Comparison of ENCODE assay signal across 1 cellular context in the genomic region with DNA sequence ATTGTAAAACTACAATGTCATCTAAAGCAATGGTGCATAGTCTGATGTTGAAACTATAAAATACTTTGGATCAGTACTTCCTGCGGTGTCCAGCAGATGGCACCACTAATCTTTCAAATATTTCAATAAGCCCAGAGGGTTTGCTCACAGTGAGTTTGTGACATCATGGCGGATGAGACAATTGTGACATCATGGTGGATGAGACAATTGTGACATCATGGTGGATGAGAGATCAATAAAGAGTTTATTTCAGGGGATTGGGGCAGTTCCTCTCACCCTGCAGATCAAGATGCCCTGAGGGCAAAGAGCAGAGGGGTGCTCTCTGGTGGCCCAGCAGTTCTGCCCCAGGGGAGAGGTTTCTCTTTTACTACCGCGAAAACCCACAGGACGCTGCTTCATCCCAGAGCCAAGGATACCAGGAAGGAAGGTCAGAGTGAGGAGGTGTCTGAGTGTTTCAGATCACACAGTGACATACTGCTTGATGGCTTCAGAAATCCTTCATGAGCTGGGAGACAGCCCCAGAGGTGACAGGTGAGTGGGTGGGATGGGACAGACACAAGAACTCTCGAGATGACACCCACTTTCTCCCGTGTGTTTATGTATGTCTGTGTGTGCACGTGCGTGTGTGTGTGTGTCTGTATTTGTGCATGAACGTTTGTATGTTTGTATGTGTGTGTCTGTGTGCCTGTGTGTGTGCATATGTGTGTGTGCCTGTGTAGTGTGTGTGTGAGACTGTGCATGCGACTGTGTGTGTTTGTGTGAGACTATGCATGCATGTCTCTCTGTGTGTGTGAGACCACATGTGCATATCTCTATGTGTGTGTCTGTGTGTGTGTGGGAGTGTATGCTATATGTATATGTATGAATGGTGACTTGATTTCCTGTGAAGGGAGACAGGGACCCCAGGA.
A peak's percentile ranks its signal among the peaks of the same experiment; 100 is the strongest.
TF ChIP-seq lines count a peak whose summit lies in the region.

No MANE protein-coding gene starts in this region.

TF ChIP-seq in HEK293, 187 proteins besides CTCF, POLR2A, EP300 and RAD21 (continued from another document and continues in another):
- TF ChIP-seq, protein P1, sequence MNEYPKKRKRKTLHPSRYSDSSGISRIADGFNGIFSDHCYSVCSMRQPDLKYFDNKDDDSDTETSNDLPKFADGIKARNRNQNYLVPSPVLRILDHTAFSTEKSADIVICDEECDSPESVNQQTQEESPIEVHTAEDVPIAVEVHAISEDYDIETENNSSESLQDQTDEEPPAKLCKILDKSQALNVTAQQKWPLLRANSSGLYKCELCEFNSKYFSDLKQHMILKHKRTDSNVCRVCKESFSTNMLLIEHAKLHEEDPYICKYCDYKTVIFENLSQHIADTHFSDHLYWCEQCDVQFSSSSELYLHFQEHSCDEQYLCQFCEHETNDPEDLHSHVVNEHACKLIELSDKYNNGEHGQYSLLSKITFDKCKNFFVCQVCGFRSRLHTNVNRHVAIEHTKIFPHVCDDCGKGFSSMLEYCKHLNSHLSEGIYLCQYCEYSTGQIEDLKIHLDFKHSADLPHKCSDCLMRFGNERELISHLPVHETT (tag by site-specific recombination; IDR thresholded peaks at IDR 0.05) = 0 out of 2 replicates have a peak, but pooled peaks have one; percentile 18
- TF ChIP-seq SALL2 (tag by site-specific recombination; IDR thresholded peaks at IDR 0.05; ENCODE audit: borderline replicate concordance) = no peak
- no peak for TF ChIP-seq ZNF350 (tag by site-specific recombination; IDR thresholded peaks at IDR 0.05)
- TF ChIP-seq ZNF292 (tag by site-specific recombination; IDR thresholded peaks at IDR 0.05; ENCODE audit: borderline replicate concordance, low read depth) = no peak
- no peak for TF ChIP-seq PRDM1 (tag by site-specific recombination; IDR thresholded peaks at IDR 0.05)
- TF ChIP-seq, protein P2, sequence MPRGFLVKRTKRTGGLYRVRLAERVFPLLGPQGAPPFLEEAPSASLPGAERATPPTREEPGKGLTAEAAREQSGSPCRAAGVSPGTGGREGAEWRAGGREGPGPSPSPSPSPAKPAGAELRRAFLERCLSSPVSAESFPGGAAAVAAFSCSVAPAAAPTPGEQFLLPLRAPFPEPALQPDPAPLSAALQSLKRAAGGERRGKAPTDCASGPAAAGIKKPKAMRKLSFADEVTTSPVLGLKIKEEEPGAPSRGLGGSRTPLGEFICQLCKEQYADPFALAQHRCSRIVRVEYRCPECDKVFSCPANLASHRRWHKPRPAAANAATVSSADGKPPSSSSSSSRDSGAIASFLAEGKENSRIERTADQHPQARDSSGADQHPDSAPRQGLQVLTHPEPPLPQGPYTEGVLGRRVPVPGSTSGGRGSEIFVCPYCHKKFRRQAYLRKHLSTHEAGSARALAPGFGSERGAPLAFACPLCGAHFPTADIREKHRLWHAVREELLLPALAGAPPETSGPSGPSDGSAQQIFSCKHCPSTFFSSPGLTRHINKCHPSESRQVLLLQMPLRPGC (tag by site-specific recombination; IDR thresholded peaks at IDR 0.05) = no peak
- TF ChIP-seq, protein P3, sequence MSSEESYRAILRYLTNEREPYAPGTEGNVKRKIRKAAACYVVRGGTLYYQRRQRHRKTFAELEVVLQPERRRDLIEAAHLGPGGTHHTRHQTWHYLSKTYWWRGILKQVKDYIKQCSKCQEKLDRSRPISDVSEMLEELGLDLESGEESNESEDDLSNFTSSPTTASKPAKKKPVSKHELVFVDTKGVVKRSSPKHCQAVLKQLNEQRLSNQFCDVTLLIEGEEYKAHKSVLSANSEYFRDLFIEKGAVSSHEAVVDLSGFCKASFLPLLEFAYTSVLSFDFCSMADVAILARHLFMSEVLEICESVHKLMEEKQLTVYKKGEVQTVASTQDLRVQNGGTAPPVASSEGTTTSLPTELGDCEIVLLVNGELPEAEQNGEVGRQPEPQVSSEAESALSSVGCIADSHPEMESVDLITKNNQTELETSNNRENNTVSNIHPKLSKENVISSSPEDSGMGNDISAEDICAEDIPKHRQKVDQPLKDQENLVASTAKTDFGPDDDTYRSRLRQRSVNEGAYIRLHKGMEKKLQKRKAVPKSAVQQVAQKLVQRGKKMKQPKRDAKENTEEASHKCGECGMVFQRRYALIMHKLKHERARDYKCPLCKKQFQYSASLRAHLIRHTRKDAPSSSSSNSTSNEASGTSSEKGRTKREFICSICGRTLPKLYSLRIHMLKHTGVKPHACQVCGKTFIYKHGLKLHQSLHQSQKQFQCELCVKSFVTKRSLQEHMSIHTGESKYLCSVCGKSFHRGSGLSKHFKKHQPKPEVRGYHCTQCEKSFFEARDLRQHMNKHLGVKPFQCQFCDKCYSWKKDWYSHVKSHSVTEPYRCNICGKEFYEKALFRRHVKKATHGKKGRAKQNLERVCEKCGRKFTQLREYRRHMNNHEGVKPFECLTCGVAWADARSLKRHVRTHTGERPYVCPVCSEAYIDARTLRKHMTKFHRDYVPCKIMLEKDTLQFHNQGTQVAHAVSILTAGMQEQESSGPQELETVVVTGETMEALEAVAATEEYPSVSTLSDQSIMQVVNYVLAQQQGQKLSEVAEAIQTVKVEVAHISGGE (tag by site-specific recombination; conservative IDR thresholded peaks at IDR 0.05; ENCODE audit: low read depth) = no peak
- peak; percentile 56; the same call in 1 of the 2 replicates for TF ChIP-seq GLI4 (tag by site-specific recombination; IDR thresholded peaks at IDR 0.05)
- peak; percentile 68 for TF ChIP-seq ZFHX2 (tag by site-specific recombination; conservative IDR thresholded peaks at IDR 0.05)
- TF ChIP-seq ZNF768 (tag by site-specific recombination; IDR thresholded peaks at IDR 0.05) = no peak
- no peak for TF ChIP-seq ZNF214 (tag by site-specific recombination; IDR thresholded peaks at IDR 0.05; ENCODE audit: borderline replicate concordance)
- peak; percentile 58 for TF ChIP-seq YY2 (tag by site-specific recombination; IDR thresholded peaks at IDR 0.05)
- peak; percentile 71 for TF ChIP-seq ZNF394 (tag by site-specific recombination; IDR thresholded peaks at IDR 0.05; ENCODE audit: borderline replicate concordance)
- TF ChIP-seq ZNF114 (tag by site-specific recombination; IDR thresholded peaks at IDR 0.05) = no peak
- no peak for TF ChIP-seq ZNF19 (tag by site-specific recombination; IDR thresholded peaks at IDR 0.05; ENCODE audit: low read depth)
- TF ChIP-seq, protein P4, sequence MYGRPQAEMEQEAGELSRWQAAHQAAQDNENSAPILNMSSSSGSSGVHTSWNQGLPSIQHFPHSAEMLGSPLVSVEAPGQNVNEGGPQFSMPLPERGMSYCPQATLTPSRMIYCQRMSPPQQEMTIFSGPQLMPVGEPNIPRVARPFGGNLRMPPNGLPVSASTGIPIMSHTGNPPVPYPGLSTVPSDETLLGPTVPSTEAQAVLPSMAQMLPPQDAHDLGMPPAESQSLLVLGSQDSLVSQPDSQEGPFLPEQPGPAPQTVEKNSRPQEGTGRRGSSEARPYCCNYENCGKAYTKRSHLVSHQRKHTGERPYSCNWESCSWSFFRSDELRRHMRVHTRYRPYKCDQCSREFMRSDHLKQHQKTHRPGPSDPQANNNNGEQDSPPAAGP (tag by site-specific recombination; IDR thresholded peaks at IDR 0.05) = peak; percentile 43; the same call in 1 of the 2 replicates
- peak; percentile 94 for TF ChIP-seq ZNF654 (tag by site-specific recombination; IDR thresholded peaks at IDR 0.05; ENCODE audit: low read depth)
- TF ChIP-seq, protein P5, sequence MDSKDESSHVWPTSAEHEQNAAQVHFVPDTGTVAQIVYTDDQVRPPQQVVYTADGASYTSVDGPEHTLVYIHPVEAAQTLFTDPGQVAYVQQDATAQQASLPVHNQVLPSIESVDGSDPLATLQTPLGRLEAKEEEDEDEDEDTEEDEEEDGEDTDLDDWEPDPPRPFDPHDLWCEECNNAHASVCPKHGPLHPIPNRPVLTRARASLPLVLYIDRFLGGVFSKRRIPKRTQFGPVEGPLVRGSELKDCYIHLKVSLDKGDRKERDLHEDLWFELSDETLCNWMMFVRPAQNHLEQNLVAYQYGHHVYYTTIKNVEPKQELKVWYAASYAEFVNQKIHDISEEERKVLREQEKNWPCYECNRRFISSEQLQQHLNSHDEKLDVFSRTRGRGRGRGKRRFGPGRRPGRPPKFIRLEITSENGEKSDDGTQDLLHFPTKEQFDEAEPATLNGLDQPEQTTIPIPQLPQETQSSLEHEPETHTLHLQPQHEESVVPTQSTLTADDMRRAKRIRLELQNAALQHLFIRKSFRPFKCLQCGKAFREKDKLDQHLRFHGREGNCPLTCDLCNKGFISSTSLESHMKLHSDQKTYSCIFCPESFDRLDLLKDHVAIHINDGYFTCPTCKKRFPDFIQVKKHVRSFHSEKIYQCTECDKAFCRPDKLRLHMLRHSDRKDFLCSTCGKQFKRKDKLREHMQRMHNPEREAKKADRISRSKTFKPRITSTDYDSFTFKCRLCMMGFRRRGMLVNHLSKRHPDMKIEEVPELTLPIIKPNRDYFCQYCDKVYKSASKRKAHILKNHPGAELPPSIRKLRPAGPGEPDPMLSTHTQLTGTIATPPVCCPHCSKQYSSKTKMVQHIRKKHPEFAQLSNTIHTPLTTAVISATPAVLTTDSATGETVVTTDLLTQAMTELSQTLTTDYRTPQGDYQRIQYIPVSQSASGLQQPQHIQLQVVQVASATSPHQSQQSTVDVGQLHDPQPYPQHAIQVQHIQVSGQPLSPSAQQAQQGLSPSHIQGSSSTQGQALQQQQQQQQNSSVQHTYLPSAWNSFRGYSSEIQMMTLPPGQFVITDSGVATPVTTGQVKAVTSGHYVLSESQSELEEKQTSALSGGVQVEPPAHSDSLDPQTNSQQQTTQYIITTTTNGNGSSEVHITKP (tag by site-specific recombination; IDR thresholded peaks at IDR 0.05) = no peak
- peak; percentile 55; the same call in 1 of the 2 replicates for TF ChIP-seq ZNF501 (tag by site-specific recombination; IDR thresholded peaks at IDR 0.05)
- no peak for TF ChIP-seq SP3 (tag by site-specific recombination; IDR thresholded peaks at IDR 0.05)
- TF ChIP-seq, protein P6, sequence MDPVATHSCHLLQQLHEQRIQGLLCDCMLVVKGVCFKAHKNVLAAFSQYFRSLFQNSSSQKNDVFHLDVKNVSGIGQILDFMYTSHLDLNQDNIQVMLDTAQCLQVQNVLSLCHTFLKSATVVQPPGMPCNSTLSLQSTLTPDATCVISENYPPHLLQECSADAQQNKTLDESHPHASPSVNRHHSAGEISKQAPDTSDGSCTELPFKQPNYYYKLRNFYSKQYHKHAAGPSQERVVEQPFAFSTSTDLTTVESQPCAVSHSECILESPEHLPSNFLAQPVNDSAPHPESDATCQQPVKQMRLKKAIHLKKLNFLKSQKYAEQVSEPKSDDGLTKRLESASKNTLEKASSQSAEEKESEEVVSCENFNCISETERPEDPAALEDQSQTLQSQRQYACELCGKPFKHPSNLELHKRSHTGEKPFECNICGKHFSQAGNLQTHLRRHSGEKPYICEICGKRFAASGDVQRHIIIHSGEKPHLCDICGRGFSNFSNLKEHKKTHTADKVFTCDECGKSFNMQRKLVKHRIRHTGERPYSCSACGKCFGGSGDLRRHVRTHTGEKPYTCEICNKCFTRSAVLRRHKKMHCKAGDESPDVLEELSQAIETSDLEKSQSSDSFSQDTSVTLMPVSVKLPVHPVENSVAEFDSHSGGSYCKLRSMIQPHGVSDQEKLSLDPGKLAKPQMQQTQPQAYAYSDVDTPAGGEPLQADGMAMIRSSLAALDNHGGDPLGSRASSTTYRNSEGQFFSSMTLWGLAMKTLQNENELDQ (tag by site-specific recombination; IDR thresholded peaks at IDR 0.05; ENCODE audit: low read depth) = no peak
- no peak for TF ChIP-seq ZNF571 (tag by site-specific recombination; IDR thresholded peaks at IDR 0.05)
- no peak for TF ChIP-seq ZNF585B (tag by site-specific recombination; IDR thresholded peaks at IDR 0.05)
- TF ChIP-seq ZNF366 (tag by site-specific recombination; conservative IDR thresholded peaks at IDR 0.05) = 0 out of 2 replicates have a peak, but pooled peaks have one; percentile 34
- TF ChIP-seq, protein P7, sequence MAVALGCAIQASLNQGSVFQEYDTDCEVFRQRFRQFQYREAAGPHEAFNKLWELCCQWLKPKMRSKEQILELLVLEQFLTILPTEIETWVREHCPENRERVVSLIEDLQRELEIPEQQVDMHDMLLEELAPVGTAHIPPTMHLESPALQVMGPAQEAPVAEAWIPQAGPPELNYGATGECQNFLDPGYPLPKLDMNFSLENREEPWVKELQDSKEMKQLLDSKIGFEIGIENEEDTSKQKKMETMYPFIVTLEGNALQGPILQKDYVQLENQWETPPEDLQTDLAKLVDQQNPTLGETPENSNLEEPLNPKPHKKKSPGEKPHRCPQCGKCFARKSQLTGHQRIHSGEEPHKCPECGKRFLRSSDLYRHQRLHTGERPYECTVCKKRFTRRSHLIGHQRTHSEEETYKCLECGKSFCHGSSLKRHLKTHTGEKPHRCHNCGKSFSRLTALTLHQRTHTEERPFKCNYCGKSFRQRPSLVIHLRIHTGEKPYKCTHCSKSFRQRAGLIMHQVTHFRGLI (tag by site-specific recombination; IDR thresholded peaks at IDR 0.05) = peak; percentile 35; the same call in 1 of the 2 replicates
- TF ChIP-seq KLF10 (tag by site-specific recombination; IDR thresholded peaks at IDR 0.05) = 0 out of 2 replicates have a peak, but pooled peaks have one; percentile 33
- TF ChIP-seq ZNF391 (tag by site-specific recombination; IDR thresholded peaks at IDR 0.05; ENCODE audit: borderline replicate concordance, low read depth) = 0 out of 2 replicates have a peak, but pooled peaks have one; percentile 44
- no peak for TF ChIP-seq ZNF548 (tag by site-specific recombination; IDR thresholded peaks at IDR 0.05)
- TF ChIP-seq, protein P8, sequence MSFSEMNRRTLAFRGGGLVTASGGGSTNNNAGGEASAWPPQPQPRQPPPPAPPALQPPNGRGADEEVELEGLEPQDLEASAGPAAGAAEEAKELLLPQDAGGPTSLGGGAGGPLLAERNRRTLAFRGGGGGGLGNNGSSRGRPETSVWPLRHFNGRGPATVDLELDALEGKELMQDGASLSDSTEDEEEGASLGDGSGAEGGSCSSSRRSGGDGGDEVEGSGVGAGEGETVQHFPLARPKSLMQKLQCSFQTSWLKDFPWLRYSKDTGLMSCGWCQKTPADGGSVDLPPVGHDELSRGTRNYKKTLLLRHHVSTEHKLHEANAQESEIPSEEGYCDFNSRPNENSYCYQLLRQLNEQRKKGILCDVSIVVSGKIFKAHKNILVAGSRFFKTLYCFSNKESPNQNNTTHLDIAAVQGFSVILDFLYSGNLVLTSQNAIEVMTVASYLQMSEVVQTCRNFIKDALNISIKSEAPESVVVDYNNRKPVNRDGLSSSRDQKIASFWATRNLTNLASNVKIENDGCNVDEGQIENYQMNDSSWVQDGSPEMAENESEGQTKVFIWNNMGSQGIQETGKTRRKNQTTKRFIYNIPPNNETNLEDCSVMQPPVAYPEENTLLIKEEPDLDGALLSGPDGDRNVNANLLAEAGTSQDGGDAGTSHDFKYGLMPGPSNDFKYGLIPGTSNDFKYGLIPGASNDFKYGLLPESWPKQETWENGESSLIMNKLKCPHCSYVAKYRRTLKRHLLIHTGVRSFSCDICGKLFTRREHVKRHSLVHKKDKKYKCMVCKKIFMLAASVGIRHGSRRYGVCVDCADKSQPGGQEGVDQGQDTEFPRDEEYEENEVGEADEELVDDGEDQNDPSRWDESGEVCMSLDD (tag by site-specific recombination; IDR thresholded peaks at IDR 0.05) = peak; percentile 71
- no peak for TF ChIP-seq ZNF341 (tag by site-specific recombination; IDR thresholded peaks at IDR 0.05; ENCODE audit: low read depth)
- peak; percentile 38; the same call in 1 of the 2 replicates for TF ChIP-seq ZNF785 (tag by site-specific recombination; IDR thresholded peaks at IDR 0.05)
- TF ChIP-seq ZNF211 (tag by site-specific recombination; IDR thresholded peaks at IDR 0.05; ENCODE audit: low read depth) = no peak
- TF ChIP-seq ZIC2 (tag by site-specific recombination; IDR thresholded peaks at IDR 0.05) = peak; percentile 19; the same call in 1 of the 2 replicates
- no peak for TF ChIP-seq ZNF658 (tag by site-specific recombination; IDR thresholded peaks at IDR 0.05)
- TF ChIP-seq ZBTB17 (tag by site-specific recombination; IDR thresholded peaks at IDR 0.05) = peak; percentile 78
- TF ChIP-seq YY1 (tag by site-specific recombination; IDR thresholded peaks at IDR 0.05) = no peak
- TF ChIP-seq ZNF837 (tag by site-specific recombination; IDR thresholded peaks at IDR 0.05) = no peak
- peak; percentile 84 for TF ChIP-seq ZNF324 (tag by site-specific recombination; IDR thresholded peaks at IDR 0.05)
- no peak for TF ChIP-seq ZNF221 (tag by site-specific recombination; IDR thresholded peaks at IDR 0.05; ENCODE audit: borderline replicate concordance)
